In genomic region chr18:5467666-5468065, GRCh38 we compare ENCODE assay signal across 1 cellular context.
TF ChIP-seq lines count a peak whose summit lies in the region.

No MANE protein-coding gene starts in this region.

TF ChIP-seq in WTC11, 78 proteins besides CTCF, POLR2A, EP300 and RAD21 (continued from another document):
- TF ChIP-seq ARID4B (CRISPR knock-in tag; IDR thresholded peaks at IDR 0.05; ENCODE audit: borderline replicate concordance) (no peak), KAT7 (CRISPR knock-in tag; IDR thresholded peaks at IDR 0.05; ENCODE audit: borderline replicate concordance) (no peak), SMAD3 (CRISPR knock-in tag; IDR thresholded peaks at IDR 0.05; ENCODE audit: borderline replicate concordance) (no peak), FOXJ3 (CRISPR knock-in tag; IDR thresholded peaks at IDR 0.05; ENCODE audit: borderline replicate concordance) (no peak), ZNF416 (CRISPR knock-in tag; IDR thresholded peaks at IDR 0.05) (no peak), TEAD4 (CRISPR knock-in tag; IDR thresholded peaks at IDR 0.05) (no peak), PRRX2 (CRISPR knock-in tag; IDR thresholded peaks at IDR 0.05) (no peak), EMX1 (CRISPR knock-in tag; IDR thresholded peaks at IDR 0.05) (no peak), TEAD1 (CRISPR knock-in tag; IDR thresholded peaks at IDR 0.05) (no peak), NR3C1 (CRISPR knock-in tag; conservative IDR thresholded peaks at IDR 0.05; ENCODE audit: low read depth) (no peak)
